1 cellular context compared by ENCODE assay signal in the genomic region with DNA sequence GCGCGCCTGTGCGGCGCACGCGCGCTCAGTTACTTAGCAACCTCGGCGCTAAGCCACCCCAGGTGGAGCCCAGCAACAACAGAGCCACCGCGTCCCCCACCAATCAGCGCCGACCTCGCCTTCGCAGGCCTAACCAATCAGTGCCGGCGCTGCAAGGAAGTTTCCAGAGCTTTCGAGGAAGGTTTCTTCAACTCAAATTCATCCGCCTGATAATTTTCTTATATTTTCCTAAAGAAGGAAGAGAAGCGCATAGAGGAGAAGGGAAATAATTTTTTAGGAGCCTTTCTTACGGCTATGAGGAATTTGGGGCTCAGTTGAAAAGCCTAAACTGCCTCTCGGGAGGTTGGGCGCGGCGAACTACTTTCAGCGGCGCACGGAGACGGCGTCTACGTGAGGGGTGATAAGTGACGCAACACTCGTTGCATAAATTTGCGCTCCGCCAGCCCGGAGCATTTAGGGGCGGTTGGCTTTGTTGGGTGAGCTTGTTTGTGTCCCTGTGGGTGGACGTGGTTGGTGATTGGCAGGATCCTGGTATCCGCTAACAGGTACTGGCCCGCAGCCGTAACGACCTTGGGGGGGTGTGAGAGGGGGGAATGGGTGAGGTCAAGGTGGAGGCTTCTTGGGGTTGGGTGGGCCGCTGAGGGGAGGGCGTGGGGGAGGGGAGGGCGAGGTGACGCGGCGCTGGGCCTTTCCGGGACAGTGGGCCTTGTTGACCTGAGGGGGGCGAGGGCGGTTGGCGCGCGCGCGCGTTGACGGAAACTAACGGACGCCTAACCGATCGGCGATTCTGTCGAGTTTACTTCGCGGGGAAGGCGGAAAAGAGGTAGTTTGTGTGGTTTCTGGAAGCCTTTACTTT.
TF ChIP-seq lines count a peak whose summit lies in the region.

Gene UBB (plus strand): TSS at position 452 of the 856 bp plus-strand sequence. CDS start 817 bp downstream, outside the sequence.

TF ChIP-seq in K562, 482 proteins besides CTCF, POLR2A, EP300 and RAD21 (continued from another document and continues in another):
- TF ChIP-seq, protein P1, sequence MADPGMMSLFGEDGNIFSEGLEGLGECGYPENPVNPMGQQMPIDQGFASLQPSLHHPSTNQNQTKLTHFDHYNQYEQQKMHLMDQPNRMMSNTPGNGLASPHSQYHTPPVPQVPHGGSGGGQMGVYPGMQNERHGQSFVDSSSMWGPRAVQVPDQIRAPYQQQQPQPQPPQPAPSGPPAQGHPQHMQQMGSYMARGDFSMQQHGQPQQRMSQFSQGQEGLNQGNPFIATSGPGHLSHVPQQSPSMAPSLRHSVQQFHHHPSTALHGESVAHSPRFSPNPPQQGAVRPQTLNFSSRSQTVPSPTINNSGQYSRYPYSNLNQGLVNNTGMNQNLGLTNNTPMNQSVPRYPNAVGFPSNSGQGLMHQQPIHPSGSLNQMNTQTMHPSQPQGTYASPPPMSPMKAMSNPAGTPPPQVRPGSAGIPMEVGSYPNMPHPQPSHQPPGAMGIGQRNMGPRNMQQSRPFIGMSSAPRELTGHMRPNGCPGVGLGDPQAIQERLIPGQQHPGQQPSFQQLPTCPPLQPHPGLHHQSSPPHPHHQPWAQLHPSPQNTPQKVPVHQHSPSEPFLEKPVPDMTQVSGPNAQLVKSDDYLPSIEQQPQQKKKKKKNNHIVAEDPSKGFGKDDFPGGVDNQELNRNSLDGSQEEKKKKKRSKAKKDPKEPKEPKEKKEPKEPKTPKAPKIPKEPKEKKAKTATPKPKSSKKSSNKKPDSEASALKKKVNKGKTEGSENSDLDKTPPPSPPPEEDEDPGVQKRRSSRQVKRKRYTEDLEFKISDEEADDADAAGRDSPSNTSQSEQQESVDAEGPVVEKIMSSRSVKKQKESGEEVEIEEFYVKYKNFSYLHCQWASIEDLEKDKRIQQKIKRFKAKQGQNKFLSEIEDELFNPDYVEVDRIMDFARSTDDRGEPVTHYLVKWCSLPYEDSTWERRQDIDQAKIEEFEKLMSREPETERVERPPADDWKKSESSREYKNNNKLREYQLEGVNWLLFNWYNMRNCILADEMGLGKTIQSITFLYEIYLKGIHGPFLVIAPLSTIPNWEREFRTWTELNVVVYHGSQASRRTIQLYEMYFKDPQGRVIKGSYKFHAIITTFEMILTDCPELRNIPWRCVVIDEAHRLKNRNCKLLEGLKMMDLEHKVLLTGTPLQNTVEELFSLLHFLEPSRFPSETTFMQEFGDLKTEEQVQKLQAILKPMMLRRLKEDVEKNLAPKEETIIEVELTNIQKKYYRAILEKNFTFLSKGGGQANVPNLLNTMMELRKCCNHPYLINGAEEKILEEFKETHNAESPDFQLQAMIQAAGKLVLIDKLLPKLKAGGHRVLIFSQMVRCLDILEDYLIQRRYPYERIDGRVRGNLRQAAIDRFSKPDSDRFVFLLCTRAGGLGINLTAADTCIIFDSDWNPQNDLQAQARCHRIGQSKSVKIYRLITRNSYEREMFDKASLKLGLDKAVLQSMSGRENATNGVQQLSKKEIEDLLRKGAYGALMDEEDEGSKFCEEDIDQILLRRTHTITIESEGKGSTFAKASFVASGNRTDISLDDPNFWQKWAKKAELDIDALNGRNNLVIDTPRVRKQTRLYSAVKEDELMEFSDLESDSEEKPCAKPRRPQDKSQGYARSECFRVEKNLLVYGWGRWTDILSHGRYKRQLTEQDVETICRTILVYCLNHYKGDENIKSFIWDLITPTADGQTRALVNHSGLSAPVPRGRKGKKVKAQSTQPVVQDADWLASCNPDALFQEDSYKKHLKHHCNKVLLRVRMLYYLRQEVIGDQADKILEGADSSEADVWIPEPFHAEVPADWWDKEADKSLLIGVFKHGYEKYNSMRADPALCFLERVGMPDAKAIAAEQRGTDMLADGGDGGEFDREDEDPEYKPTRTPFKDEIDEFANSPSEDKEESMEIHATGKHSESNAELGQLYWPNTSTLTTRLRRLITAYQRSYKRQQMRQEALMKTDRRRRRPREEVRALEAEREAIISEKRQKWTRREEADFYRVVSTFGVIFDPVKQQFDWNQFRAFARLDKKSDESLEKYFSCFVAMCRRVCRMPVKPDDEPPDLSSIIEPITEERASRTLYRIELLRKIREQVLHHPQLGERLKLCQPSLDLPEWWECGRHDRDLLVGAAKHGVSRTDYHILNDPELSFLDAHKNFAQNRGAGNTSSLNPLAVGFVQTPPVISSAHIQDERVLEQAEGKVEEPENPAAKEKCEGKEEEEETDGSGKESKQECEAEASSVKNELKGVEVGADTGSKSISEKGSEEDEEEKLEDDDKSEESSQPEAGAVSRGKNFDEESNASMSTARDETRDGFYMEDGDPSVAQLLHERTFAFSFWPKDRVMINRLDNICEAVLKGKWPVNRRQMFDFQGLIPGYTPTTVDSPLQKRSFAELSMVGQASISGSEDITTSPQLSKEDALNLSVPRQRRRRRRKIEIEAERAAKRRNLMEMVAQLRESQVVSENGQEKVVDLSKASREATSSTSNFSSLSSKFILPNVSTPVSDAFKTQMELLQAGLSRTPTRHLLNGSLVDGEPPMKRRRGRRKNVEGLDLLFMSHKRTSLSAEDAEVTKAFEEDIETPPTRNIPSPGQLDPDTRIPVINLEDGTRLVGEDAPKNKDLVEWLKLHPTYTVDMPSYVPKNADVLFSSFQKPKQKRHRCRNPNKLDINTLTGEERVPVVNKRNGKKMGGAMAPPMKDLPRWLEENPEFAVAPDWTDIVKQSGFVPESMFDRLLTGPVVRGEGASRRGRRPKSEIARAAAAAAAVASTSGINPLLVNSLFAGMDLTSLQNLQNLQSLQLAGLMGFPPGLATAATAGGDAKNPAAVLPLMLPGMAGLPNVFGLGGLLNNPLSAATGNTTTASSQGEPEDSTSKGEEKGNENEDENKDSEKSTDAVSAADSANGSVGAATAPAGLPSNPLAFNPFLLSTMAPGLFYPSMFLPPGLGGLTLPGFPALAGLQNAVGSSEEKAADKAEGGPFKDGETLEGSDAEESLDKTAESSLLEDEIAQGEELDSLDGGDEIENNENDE (IDR thresholded peaks at IDR 0.05; ENCODE audit: low read depth, low read length) = no peak
- TF ChIP-seq, protein P2, sequence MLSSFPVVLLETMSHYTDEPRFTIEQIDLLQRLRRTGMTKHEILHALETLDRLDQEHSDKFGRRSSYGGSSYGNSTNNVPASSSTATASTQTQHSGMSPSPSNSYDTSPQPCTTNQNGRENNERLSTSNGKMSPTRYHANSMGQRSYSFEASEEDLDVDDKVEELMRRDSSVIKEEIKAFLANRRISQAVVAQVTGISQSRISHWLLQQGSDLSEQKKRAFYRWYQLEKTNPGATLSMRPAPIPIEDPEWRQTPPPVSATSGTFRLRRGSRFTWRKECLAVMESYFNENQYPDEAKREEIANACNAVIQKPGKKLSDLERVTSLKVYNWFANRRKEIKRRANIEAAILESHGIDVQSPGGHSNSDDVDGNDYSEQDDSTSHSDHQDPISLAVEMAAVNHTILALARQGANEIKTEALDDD (IDR thresholded peaks at IDR 0.05) = peak; percentile 85
- no peak for TF ChIP-seq ZNF184 (CRISPR knock-in tag; IDR thresholded peaks at IDR 0.05)
- no peak for TF ChIP-seq COPS2 (conservative IDR thresholded peaks at IDR 0.05)
- TF ChIP-seq, protein P3, sequence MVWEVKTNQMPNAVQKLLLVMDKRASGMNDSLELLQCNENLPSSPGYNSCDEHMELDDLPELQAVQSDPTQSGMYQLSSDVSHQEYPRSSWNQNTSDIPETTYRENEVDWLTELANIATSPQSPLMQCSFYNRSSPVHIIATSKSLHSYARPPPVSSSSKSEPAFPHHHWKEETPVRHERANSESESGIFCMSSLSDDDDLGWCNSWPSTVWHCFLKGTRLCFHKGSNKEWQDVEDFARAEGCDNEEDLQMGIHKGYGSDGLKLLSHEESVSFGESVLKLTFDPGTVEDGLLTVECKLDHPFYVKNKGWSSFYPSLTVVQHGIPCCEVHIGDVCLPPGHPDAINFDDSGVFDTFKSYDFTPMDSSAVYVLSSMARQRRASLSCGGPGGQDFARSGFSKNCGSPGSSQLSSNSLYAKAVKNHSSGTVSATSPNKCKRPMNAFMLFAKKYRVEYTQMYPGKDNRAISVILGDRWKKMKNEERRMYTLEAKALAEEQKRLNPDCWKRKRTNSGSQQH (CRISPR knock-in tag; IDR thresholded peaks at IDR 0.05) = peak; percentile 92; the same call in 1 of the 2 replicates
- no peak for TF ChIP-seq ARHGAP35 (IDR thresholded peaks at IDR 0.05; ENCODE audit: partially characterized antibody)
- TF ChIP-seq ETV1 (tag; conservative IDR thresholded peaks at IDR 0.05; ENCODE audit: low read depth) = no peak
- TF ChIP-seq, protein P4, sequence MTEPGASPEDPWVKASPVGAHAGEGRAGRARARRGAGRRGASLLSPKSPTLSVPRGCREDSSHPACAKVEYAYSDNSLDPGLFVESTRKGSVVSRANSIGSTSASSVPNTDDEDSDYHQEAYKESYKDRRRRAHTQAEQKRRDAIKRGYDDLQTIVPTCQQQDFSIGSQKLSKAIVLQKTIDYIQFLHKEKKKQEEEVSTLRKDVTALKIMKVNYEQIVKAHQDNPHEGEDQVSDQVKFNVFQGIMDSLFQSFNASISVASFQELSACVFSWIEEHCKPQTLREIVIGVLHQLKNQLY (CRISPR knock-in tag; conservative IDR thresholded peaks at IDR 0.05) = 0 out of 4 replicates have a peak, but pooled peaks of 1 of the 2 experiments have one; percentile 57
- peak; percentile 91 for TF ChIP-seq ZFX (CRISPR knock-in tag; IDR thresholded peaks at IDR 0.05)
- no peak for TF ChIP-seq TGIF2 (CRISPR knock-in tag; IDR thresholded peaks at IDR 0.05)
- TF ChIP-seq DDX20 (tag; IDR thresholded peaks at IDR 0.05; ENCODE audit: low read depth) = no peak
- no peak for TF ChIP-seq THRAP3 (IDR thresholded peaks at IDR 0.05; ENCODE audit: borderline replicate concordance)
- no peak for TF ChIP-seq SIRT6 (IDR thresholded peaks at IDR 0.05; ENCODE audit: low read depth, low read length)
- TF ChIP-seq DEAF1 (CRISPR knock-in tag; IDR thresholded peaks at IDR 0.05) = peak; percentile 19; the same call in 1 of the 2 replicates
- no peak for TF ChIP-seq ZNF253 (CRISPR knock-in tag; conservative IDR thresholded peaks at IDR 0.05)
- TF ChIP-seq PREB (CRISPR knock-in tag; IDR thresholded peaks at IDR 0.05) = no peak
- TF ChIP-seq NEUROD1 (IDR thresholded peaks at IDR 0.05; ENCODE audit: borderline replicate concordance, low read depth, low read length, partially characterized antibody) = no peak
- TF ChIP-seq, protein P5, sequence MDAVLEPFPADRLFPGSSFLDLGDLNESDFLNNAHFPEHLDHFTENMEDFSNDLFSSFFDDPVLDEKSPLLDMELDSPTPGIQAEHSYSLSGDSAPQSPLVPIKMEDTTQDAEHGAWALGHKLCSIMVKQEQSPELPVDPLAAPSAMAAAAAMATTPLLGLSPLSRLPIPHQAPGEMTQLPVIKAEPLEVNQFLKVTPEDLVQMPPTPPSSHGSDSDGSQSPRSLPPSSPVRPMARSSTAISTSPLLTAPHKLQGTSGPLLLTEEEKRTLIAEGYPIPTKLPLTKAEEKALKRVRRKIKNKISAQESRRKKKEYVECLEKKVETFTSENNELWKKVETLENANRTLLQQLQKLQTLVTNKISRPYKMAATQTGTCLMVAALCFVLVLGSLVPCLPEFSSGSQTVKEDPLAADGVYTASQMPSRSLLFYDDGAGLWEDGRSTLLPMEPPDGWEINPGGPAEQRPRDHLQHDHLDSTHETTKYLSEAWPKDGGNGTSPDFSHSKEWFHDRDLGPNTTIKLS (IDR thresholded peaks at IDR 0.05; ENCODE audit: borderline replicate concordance, low read depth) = no peak; the same call in 1 of the 2 replicates
- TF ChIP-seq HMG20B (CRISPR knock-in tag; IDR thresholded peaks at IDR 0.05) = no peak
- no peak for TF ChIP-seq PRMT5 (CRISPR knock-in tag; IDR thresholded peaks at IDR 0.05)
- TF ChIP-seq ATF3 (IDR thresholded peaks at IDR 0.05) = peak; percentile 99
- peak; percentile 74 for TF ChIP-seq ATF3 (CRISPR knock-in tag; conservative IDR thresholded peaks at IDR 0.05)
- no peak for TF ChIP-seq ZNF175 (CRISPR knock-in tag; IDR thresholded peaks at IDR 0.05; ENCODE audit: low read depth)
- TF ChIP-seq, protein P6, sequence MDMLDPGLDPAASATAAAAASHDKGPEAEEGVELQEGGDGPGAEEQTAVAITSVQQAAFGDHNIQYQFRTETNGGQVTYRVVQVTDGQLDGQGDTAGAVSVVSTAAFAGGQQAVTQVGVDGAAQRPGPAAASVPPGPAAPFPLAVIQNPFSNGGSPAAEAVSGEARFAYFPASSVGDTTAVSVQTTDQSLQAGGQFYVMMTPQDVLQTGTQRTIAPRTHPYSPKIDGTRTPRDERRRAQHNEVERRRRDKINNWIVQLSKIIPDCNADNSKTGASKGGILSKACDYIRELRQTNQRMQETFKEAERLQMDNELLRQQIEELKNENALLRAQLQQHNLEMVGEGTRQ (CRISPR knock-in tag; IDR thresholded peaks at IDR 0.05) = no peak
- peak; percentile 61 for TF ChIP-seq ELF1 (tag; IDR thresholded peaks at IDR 0.05)
- no peak for TF ChIP-seq PPARD (CRISPR knock-in tag; IDR thresholded peaks at IDR 0.05)
- TF ChIP-seq WHSC1 (IDR thresholded peaks at IDR 0.05; ENCODE audit: low read length) = no peak
- peak; percentile 99 for TF ChIP-seq SUPT5H (IDR thresholded peaks at IDR 0.05)
- TF ChIP-seq, protein P7, sequence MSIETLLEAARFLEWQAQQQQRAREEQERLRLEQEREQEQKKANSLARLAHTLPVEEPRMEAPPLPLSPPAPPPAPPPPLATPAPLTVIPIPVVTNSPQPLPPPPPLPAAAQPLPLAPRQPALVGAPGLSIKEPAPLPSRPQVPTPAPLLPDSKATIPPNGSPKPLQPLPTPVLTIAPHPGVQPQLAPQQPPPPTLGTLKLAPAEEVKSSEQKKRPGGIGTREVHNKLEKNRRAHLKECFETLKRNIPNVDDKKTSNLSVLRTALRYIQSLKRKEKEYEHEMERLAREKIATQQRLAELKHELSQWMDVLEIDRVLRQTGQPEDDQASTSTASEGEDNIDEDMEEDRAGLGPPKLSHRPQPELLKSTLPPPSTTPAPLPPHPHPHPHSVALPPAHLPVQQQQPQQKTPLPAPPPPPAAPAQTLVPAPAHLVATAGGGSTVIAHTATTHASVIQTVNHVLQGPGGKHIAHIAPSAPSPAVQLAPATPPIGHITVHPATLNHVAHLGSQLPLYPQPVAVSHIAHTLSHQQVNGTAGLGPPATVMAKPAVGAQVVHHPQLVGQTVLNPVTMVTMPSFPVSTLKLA (conservative IDR thresholded peaks at IDR 0.05) = peak; percentile 82 to 91
